In the genomic region with DNA sequence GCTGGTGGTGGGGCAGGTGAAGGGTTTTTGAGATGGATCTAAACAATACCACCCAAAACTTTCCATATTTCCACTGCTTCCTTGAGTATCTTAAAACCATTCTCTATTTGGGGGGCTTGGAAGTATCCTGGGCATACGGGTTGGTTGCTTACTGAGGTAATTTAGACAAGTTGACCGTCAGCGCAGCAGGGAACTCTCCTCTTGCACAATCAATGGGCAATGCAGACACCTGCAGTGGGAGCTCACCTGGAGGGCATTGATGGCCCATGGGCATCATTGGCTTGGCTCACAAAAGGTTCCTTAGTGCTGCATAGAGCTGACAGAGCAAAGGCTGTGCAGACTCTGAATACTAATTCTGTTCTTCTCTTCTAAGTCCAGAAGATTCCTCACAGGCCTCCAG, we compare ENCODE assay signal across 25 cellular contexts.
A peak's percentile ranks its signal among the peaks of the same experiment; 100 is the strongest.
DNase-seq lines count a peak whose midpoint lies in the region; ATAC-seq, FAIRE-seq and TF ChIP-seq lines count a peak whose summit lies in the region.
"Had no signal": no experiment of that assay in that cellular context is flagged by ENCODE, and none has a peak within 500 bp of the region (broad histone marks: within the 10 kb centered on the region; RNA-seq: fewer than 3 reads in every experiment).

No MANE protein-coding gene starts in this region.

- H3K18ac ChIP-seq in H1 (ENCODE audit: extremely low read depth, low read length) (no peak overlapping the region), neuronal stem cell (ENCODE audit: low read length) (no peak overlapping the region)

- H3K4me1 ChIP-seq in HepG2 (ENCODE audit: insufficient read depth, low read length) (no peaks in the 10 kb centered on the region), right lobe of liver (no peaks in the 10 kb centered on the region), H1 (replicated peaks in 1 of 4; ENCODE audit: control insufficient read depth in 3 of 4, insufficient read depth in 4 of 4, low read length in 3 of 4) (no peaks in the 10 kb centered on the region), neuronal stem cell (ENCODE audit: control insufficient read depth in 2 of 2, insufficient read depth in 1 of 2, low read depth in 1 of 2, low read length in 2 of 2) (no peaks in the 10 kb centered on the region)
- H3K4me1 ChIP-seq: BE2C had no signal

- no peaks in the 10 kb centered on the region for H4K20me1 ChIP-seq in HepG2 (ENCODE audit: insufficient read depth, low read length)
- no peaks in the 10 kb centered on the region for H4K20me1 ChIP-seq in H1 (replicated peaks in 1 of 2; ENCODE audit: control insufficient read depth in 1 of 2, insufficient read depth in 2 of 2, low read length in 2 of 2)
- H4K20me1 ChIP-seq: BLaER1 had no signal

- H2BK12ac ChIP-seq in H1 (ENCODE audit: low read depth, low read length), result no peak overlapping the region
- no peak overlapping the region for H2BK12ac ChIP-seq in neuronal stem cell (ENCODE audit: low read length)

- no peak overlapping the region for H2BK20ac ChIP-seq in H1 (ENCODE audit: low read length)

- no peak for ATAC-seq in HepG2
- no peak for ATAC-seq in right lobe of liver
- no peak for ATAC-seq in GM21367 (IDR thresholded peaks at IDR 0.05; ENCODE audit: unreplicated experiment)
- ATAC-seq: GM12878 had no signal

- 0% methylated on average over 1 of the region's 3 CpGs for WGBS in HepG2 (ENCODE audit: low lambda C conversion rate)
- WGBS in right lobe of liver (ENCODE audit: insufficient coverage, low coverage, low lambda C conversion rate, missing lambda C conversion rate), result 77% methylated on average over 3 of the region's 3 CpGs
- WGBS in H1 (ENCODE audit: extremely low coverage in 1 of 2, insufficient coverage in 1 of 2, insufficient read length in 1 of 2, insufficient replicate concordance in 2 of 2, low coverage in 1 of 2, low lambda C conversion rate in 2 of 2, missing lambda C conversion rate in 1 of 2), 2 experiments, result 89% methylated on average over 3 of the region's 3 CpGs; no CpG with 5 or more reads in 1 of the 2 experiments
- no CpG with 5 or more reads among the region's 3 CpGs for WGBS in neuronal stem cell (ENCODE audit: extremely low coverage in 2 of 2, insufficient read length in 2 of 2, insufficient replicate concordance in 1 of 2), 2 donors

- H3K27ac ChIP-seq in HepG2 (ENCODE audit: extremely low read length, insufficient read depth, low read length) (no peak overlapping the region), right lobe of liver (no peak overlapping the region), H1 (ENCODE audit: low read depth, low read length) (no peak overlapping the region), neuronal stem cell (replicated peaks; ENCODE audit: low read length) (no peak overlapping the region)
- H3K27ac ChIP-seq: BLaER1 had no signal

- H2BK120ac ChIP-seq in H1 (replicated peaks; ENCODE audit: low read depth, low read length) (no peak overlapping the region), neuronal stem cell (ENCODE audit: low read depth, low read length) (no peak overlapping the region)

- H4K8ac ChIP-seq in H1 (ENCODE audit: extremely low read depth, insufficient read depth, low read length), result no peak overlapping the region
- H4K8ac ChIP-seq in neuronal stem cell (ENCODE audit: low read depth, low read length), result no peak overlapping the region

- POLR2A ChIA-PET in HepG2 (lab: Yijun Ruan, JAX) (no interaction called here), H1 (lab: Charles Lee; ENCODE audit: partially characterized antibody) (no interaction called here)

- TF ChIP-seq EP300 in HepG2 (IDR thresholded peaks at IDR 0.05; ENCODE audit: low read depth in 2 of 2, low read length in 2 of 2) (no peak), HepG2 (CRISPR knock-in tag; IDR thresholded peaks at IDR 0.05; ENCODE audit: borderline replicate concordance) (no peak), H1 (IDR thresholded peaks at IDR 0.05; ENCODE audit: borderline replicate concordance in 1 of 2, low read depth in 2 of 2, low read length in 2 of 2) (no peak)

- H3K79me1 ChIP-seq in H1 (ENCODE audit: low read depth, low read length), result no peaks in the 10 kb centered on the region
- no peaks in the 10 kb centered on the region for H3K79me1 ChIP-seq in neuronal stem cell (ENCODE audit: low read depth, low read length)

- H3K36me3 ChIP-seq in HepG2 (replicated peaks in 1 of 2; ENCODE audit: control insufficient read depth in 1 of 2, insufficient read depth in 2 of 2, low read length in 2 of 2), result no peaks in the 10 kb centered on the region
- no peaks in the 10 kb centered on the region for H3K36me3 ChIP-seq in right lobe of liver
- H3K36me3 ChIP-seq in H1 (ENCODE audit: control insufficient read depth in 2 of 4, insufficient read depth in 4 of 4, low read length in 3 of 4), result no peaks in the 10 kb centered on the region
- H3K36me3 ChIP-seq in neuronal stem cell (replicated peaks in 1 of 2; ENCODE audit: control insufficient read depth in 2 of 2, insufficient read depth in 2 of 2, low read length in 2 of 2), result no peaks in the 10 kb centered on the region
- H3K36me3 ChIP-seq: BE2C, BLaER1 had no signal

- FAIRE-seq in HepG2 (lab: Jason Lieb, UNC), result no peak
- FAIRE-seq in H1 (lab: Jason Lieb, UNC), result no peak
- FAIRE-seq: A204.1, GM12878, GM18507 had no signal

- intact Hi-C loops in HepG2 (cut with micrococcal nuclease; ENCODE audit: unreplicated experiment) (loop anchor here (2.0 to 5.0 kb wide), 2 partner anchors 105 to 120 kb away; a partner anchor contains a TSS), right lobe of liver (cut with DNase I) (no loop called here)

- no peak overlapping the region for H2BK5ac ChIP-seq in H1 (ENCODE audit: low read depth, low read length)
- H2BK5ac ChIP-seq in neuronal stem cell (ENCODE audit: low read length), result no peak overlapping the region

- H3K4me3 ChIP-seq in HepG2 (replicated peaks in 1 of 3; ENCODE audit: insufficient read depth in 1 of 3, low read depth in 2 of 3, low read length in 3 of 3), result no peak overlapping the region
- no peak overlapping the region for H3K4me3 ChIP-seq in right lobe of liver
- H3K4me3 ChIP-seq in H1 (ENCODE audit: extremely low read depth in 1 of 4, insufficient read depth in 2 of 4, low read depth in 3 of 4, low read length in 4 of 4), result no peak overlapping the region
- H3K4me3 ChIP-seq in neuronal stem cell (ENCODE audit: low read length in 2 of 2), result no peak overlapping the region
- H3K4me3 ChIP-seq: BLaER1, GM12878 had no signal

- in situ Hi-C loops in HepG2 (cut with HindIII; ENCODE audit: extremely low pct_ligation_motif_present, low pct_unique_long_range_greater_than_20kb), result no loop called here

- TF ChIP-seq CTCF in HepG2 (CRISPR knock-in tag; IDR thresholded peaks at IDR 0.05) (no peak), right lobe of liver (IDR thresholded peaks at IDR 0.05) (no peak), H1 (IDR thresholded peaks at IDR 0.05; ENCODE audit: control extremely low read depth in 1 of 3, insufficient read depth in 1 of 3, low read depth in 1 of 3, low read length in 3 of 3) (no peak)

- H3K27me3 ChIP-seq in HepG2 (ENCODE audit: control insufficient read depth in 1 of 2, insufficient read depth in 2 of 2, low read length in 2 of 2), result no peaks in the 10 kb centered on the region
- H3K27me3 ChIP-seq in right lobe of liver, result no peaks in the 10 kb centered on the region
- no peaks in the 10 kb centered on the region for H3K27me3 ChIP-seq in H1 (replicated peaks in 1 of 4; ENCODE audit: control insufficient read depth in 3 of 4, extremely low read depth in 1 of 4, insufficient read depth in 3 of 4, low read length in 3 of 4)
- H3K27me3 ChIP-seq in neuronal stem cell (ENCODE audit: control insufficient read depth in 3 of 3, insufficient read depth in 3 of 3, low read depth in 1 of 3, low read length in 3 of 3), result no peaks in the 10 kb centered on the region
- H3K27me3 ChIP-seq: BE2C, BLaER1 had no signal

- no peak overlapping the region for H3K56ac ChIP-seq in H1 (replicated peaks; ENCODE audit: insufficient read length, low read depth, low read length)

- no peak for TF ChIP-seq POLR2A in HepG2 (IDR thresholded peaks at IDR 0.05; ENCODE audit: insufficient read depth in 1 of 2, low read depth in 2 of 2, low read length in 2 of 2)
- TF ChIP-seq POLR2A in right lobe of liver (IDR thresholded peaks at IDR 0.05), result no peak
- no peak for TF ChIP-seq POLR2A in H1 (IDR thresholded peaks at IDR 0.05; ENCODE audit: control extremely low read depth in 1 of 2, low read depth in 2 of 2, low read length in 2 of 2)

- H3K23ac ChIP-seq in H1 (ENCODE audit: insufficient read length) (no peak overlapping the region), neuronal stem cell (ENCODE audit: low read depth, low read length, poor library complexity) (no peak overlapping the region)

- H2BK15ac ChIP-seq in H1 (ENCODE audit: low read length) (no peak overlapping the region), neuronal stem cell (ENCODE audit: low read length) (no peak overlapping the region)

- H3K14ac ChIP-seq in H1 (ENCODE audit: insufficient read length) (no peak overlapping the region), neuronal stem cell (ENCODE audit: low read length) (no peak overlapping the region)

- no peak overlapping the region for H3K4ac ChIP-seq in H1 (replicated peaks; ENCODE audit: insufficient read length, low read depth, low read length)
- H3K4ac ChIP-seq in neuronal stem cell (ENCODE audit: low read length), result no peak overlapping the region

- H3K79me2 ChIP-seq in HepG2 (ENCODE audit: insufficient read depth, low read length), result no peaks in the 10 kb centered on the region
- H3K79me2 ChIP-seq in H1 (ENCODE audit: control insufficient read depth in 1 of 2, insufficient read depth in 2 of 2, low read length in 2 of 2), result no peaks in the 10 kb centered on the region

- DNase-seq in HepG2 (ENCODE audit: low spot score), result no peak
- no peak for DNase-seq in right lobe of liver
- DNase-seq in H1 (ENCODE audit: low read depth in 1 of 2, low spot score in 2 of 2), result no peak
- no peak for DNase-seq in neuronal stem cell (ENCODE audit: low spot score)
- DNase-seq in activated CD8-positive, alpha-beta memory T cell treated with anti-CD3 and anti-CD28 coated beads for 24 hours, result no peak
- DNase-seq: 8988T; ACHN; BE2C; C1 segment of cervical spinal cord; CD4-positive, alpha-beta memory T cell; CD4-positive, CD25-positive, alpha-beta regulatory T cell; CD8-positive, alpha-beta memory T cell; COR-L47; DMS 273 treated with DMSO at 0.1 percent for 48 hours; DMS153; DMS53; DMS79; DND-41; EL; GDM1 had no signal

- no peak overlapping the region for H4K91ac ChIP-seq in H1 (replicated peaks; ENCODE audit: insufficient read length, low read length)
- H4K91ac ChIP-seq in neuronal stem cell (ENCODE audit: low read depth, low read length, poor library complexity), result no peak overlapping the region

- H4K5ac ChIP-seq in H1 (ENCODE audit: insufficient read length, low read depth, low read length), result no peak overlapping the region

- H3K23me2 ChIP-seq in H1 (ENCODE audit: low read depth, low read length), result no peaks in the 10 kb centered on the region

- no peak overlapping the region for H2AK5ac ChIP-seq in H1 (ENCODE audit: low read depth, low read length)
- H2AK5ac ChIP-seq in neuronal stem cell (ENCODE audit: low read depth, low read length), result no peak overlapping the region

- no peak overlapping the region for H3K4me2 ChIP-seq in HepG2 (ENCODE audit: low read depth, low read length)
- H3K4me2 ChIP-seq in H1 (ENCODE audit: insufficient read depth in 1 of 2, low read depth in 2 of 2, low read length in 2 of 2), result no peak overlapping the region
- no peak overlapping the region for H3K4me2 ChIP-seq in neuronal stem cell (ENCODE audit: insufficient read depth, low read length, poor library complexity, severe bottlenecking)
- H3K4me2 ChIP-seq: BLaER1 had no signal

- CTCF ChIA-PET in HepG2 (lab: Yijun Ruan, JAX; ENCODE audit: low intra/inter-chr PET ratio, low total read pairs) (no interaction called here), H1 (lab: Charles Lee; ENCODE audit: partially characterized antibody) (interaction anchor here (0.7 to 1.7 kb wide), 5 partner anchors 14 to 104 kb away, joined by 3 to 6 read pairs (median 4); a partner anchor contains a TSS)

- no peaks in the 10 kb centered on the region for H3K9me3 ChIP-seq in HepG2 (ENCODE audit: low read length)
- no peaks in the 10 kb centered on the region for H3K9me3 ChIP-seq in right lobe of liver
- H3K9me3 ChIP-seq in H1 (ENCODE audit: insufficient read depth in 2 of 2, low read depth in 1 of 2, low read length in 1 of 2), result no peaks in the 10 kb centered on the region
- H3K9me3 ChIP-seq in neuronal stem cell (replicated peaks in 1 of 2; ENCODE audit: control insufficient read depth in 2 of 2, insufficient read depth in 1 of 2, low read depth in 1 of 2, low read length in 2 of 2), result no peaks in the 10 kb centered on the region
- H3K9me3 ChIP-seq: BE2C, BLaER1 had no signal

- TF ChIP-seq RAD21 in HepG2 (CRISPR knock-in tag; IDR thresholded peaks at IDR 0.05) (no peak), H1 (IDR thresholded peaks at IDR 0.05 in 1 of 2, conservative IDR thresholded peaks at IDR 0.05 in 1 of 2; ENCODE audit: low read depth in 2 of 2, low read length in 2 of 2) (0 out of 4 replicates have a peak, but pooled peaks of 1 of the 2 experiments have one; percentile 4)

- BruUV-seq in HepG2 (replicated peaks; lab: Mats Ljungman, UMichigan), result no TSS peak

- H2AFZ ChIP-seq in HepG2 (ENCODE audit: low read length) (no peak overlapping the region), H1 (ENCODE audit: low read length) (no peak overlapping the region), neuronal stem cell (ENCODE audit: low read length) (no peak overlapping the region)

- H3K9ac ChIP-seq in HepG2 (ENCODE audit: insufficient read depth, low read depth, low read length), result no peak overlapping the region
- no peak overlapping the region for H3K9ac ChIP-seq in H1 (replicated peaks in 1 of 4; ENCODE audit: extremely low read depth in 1 of 4, low read depth in 3 of 4, low read length in 3 of 4)
- H3K9ac ChIP-seq in neuronal stem cell (ENCODE audit: low read depth, low read length, poor library complexity), result peak overlapping the region; percentile 72
- H3K9ac ChIP-seq: BLaER1 had no signal
